Comparison of ENCODE assay signal across 1 cellular context in the genomic region with DNA sequence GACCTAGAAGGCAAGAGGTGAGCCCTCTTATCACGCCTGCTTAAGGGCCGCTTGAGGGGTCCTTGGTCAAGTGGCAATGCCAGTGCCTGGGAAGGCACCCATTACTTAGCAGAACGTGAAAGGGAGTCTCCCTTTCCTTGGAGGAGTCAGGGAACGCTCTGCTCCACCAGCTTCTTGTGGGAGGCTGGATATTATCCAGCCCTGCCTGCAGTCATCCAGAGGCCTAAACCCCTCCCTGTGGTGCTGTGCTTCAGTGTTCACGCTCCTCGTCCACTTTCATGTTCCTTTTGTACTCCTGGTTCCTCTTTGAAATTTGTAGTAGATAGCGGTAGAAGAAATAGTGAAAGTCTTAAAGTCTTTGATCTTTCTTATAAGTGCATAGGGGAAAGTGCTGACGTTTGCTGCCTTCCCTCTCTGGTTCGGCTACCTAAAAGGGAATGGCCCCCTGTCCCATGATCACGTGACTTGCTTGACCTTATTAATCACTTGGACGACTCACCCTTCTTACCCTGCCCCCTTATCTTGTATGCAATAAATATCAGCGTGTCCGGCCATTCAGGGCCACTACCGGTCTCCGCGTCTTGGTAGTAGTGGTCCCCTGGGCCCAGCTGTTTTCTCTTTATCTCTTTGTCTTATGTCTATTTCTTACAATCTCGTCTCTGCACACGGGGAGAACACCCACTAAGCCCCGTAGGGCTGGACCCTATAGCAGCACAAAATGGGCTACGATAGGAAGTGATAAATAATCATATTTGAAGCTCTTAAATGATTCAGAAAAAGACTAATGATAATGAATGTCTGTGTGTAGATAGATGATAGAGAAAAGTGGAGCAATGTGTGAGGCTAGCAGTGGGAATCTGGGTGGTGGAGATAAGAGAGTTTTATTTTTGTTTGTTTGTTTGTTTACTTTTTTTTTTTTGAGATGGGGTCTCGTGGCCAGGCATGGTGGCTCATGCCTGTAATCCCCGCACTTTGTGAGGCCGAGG.
TF ChIP-seq lines count a peak whose summit lies in the region.

No MANE protein-coding gene starts in this region.

TF ChIP-seq in WTC11, 78 proteins besides CTCF, POLR2A, EP300 and RAD21:
- TF ChIP-seq ZBTB21 (CRISPR knock-in tag; IDR thresholded peaks at IDR 0.05; ENCODE audit: borderline replicate concordance): no peak
- TF ChIP-seq, protein P1, sequence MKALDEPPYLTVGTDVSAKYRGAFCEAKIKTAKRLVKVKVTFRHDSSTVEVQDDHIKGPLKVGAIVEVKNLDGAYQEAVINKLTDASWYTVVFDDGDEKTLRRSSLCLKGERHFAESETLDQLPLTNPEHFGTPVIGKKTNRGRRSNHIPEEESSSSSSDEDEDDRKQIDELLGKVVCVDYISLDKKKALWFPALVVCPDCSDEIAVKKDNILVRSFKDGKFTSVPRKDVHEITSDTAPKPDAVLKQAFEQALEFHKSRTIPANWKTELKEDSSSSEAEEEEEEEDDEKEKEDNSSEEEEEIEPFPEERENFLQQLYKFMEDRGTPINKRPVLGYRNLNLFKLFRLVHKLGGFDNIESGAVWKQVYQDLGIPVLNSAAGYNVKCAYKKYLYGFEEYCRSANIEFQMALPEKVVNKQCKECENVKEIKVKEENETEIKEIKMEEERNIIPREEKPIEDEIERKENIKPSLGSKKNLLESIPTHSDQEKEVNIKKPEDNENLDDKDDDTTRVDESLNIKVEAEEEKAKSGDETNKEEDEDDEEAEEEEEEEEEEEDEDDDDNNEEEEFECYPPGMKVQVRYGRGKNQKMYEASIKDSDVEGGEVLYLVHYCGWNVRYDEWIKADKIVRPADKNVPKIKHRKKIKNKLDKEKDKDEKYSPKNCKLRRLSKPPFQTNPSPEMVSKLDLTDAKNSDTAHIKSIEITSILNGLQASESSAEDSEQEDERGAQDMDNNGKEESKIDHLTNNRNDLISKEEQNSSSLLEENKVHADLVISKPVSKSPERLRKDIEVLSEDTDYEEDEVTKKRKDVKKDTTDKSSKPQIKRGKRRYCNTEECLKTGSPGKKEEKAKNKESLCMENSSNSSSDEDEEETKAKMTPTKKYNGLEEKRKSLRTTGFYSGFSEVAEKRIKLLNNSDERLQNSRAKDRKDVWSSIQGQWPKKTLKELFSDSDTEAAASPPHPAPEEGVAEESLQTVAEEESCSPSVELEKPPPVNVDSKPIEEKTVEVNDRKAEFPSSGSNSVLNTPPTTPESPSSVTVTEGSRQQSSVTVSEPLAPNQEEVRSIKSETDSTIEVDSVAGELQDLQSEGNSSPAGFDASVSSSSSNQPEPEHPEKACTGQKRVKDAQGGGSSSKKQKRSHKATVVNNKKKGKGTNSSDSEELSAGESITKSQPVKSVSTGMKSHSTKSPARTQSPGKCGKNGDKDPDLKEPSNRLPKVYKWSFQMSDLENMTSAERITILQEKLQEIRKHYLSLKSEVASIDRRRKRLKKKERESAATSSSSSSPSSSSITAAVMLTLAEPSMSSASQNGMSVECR (CRISPR knock-in tag; IDR thresholded peaks at IDR 0.05; ENCODE audit: borderline replicate concordance): no peak
- no peak for TF ChIP-seq RORB (CRISPR knock-in tag; IDR thresholded peaks at IDR 0.05)
- TF ChIP-seq, protein P2, sequence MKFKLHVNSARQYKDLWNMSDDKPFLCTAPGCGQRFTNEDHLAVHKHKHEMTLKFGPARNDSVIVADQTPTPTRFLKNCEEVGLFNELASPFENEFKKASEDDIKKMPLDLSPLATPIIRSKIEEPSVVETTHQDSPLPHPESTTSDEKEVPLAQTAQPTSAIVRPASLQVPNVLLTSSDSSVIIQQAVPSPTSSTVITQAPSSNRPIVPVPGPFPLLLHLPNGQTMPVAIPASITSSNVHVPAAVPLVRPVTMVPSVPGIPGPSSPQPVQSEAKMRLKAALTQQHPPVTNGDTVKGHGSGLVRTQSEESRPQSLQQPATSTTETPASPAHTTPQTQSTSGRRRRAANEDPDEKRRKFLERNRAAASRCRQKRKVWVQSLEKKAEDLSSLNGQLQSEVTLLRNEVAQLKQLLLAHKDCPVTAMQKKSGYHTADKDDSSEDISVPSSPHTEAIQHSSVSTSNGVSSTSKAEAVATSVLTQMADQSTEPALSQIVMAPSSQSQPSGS (CRISPR knock-in tag; IDR thresholded peaks at IDR 0.05; ENCODE audit: borderline replicate concordance, low read depth): no peak
